ENCODE assay signal across 16 cellular contexts in the genomic region with DNA sequence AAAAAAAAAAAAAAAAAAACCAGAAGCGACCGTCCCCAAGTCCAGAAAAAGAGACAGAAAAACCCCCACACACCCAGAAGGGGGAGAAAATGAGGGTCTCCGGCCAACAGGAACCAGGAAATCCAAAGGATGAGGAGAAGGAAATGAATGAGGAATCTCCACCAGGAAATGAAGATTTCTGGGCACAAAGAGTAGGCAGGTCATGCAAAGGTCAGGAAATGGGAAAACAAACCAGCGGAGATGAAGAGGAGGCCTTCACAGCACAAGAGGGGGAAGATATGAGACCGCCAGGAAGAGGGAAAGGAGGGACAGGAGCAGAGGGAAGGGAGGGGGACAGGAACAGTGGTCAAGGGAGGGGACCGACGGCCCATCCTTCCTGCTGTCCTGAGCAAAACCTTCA. TPM values are rescaled to one million over a fixed set of nuclear protein-coding genes. Genes with fewer than 3 reads are reported as not detected.
DNase-seq lines count a peak whose midpoint lies in the region; ATAC-seq and TF ChIP-seq lines count a peak whose summit lies in the region.
"Had no signal": no experiment of that assay in that cellular context is flagged by ENCODE, and none has a peak within 500 bp of the region (broad histone marks: within the 10 kb centered on the region; RNA-seq: fewer than 3 reads in every experiment).

No MANE protein-coding gene starts in this region.

- H3K27ac ChIP-seq in heart left ventricle (peak overlapping the region in 11 of 12 donors; percentile 27 to 68 (median 54)), upper lobe of left lung (peak overlapping the region; percentile 27 to 79 (median 64))
- H3K27ac ChIP-seq: KMS-11, right lobe of liver had no signal

- H3K4me1 Mint-ChIP-seq in endothelial cell (ENCODE audit: unreplicated experiment) (peaks cover 59% of the 10 kb centered on the region), nephron (peaks cover 23% of the 10 kb centered on the region)

- TF ChIP-seq CTCF in heart left ventricle (IDR thresholded peaks at IDR 0.05) = no peak
- no peak for TF ChIP-seq CTCF in endothelial cell (IDR thresholded peaks at IDR 0.05; ENCODE audit: unreplicated experiment)
- TF ChIP-seq CTCF in nephron (IDR thresholded peaks at IDR 0.05; ENCODE audit: unreplicated experiment in 3 of 3) = no peak
- no peak for TF ChIP-seq CTCF in upper lobe of left lung (IDR thresholded peaks at IDR 0.05)

- peak overlapping the region; percentile 86 for H3K4me3 Mint-ChIP-seq in endothelial cell (ENCODE audit: unreplicated experiment)
- H3K4me3 Mint-ChIP-seq in nephron = peak overlapping the region; percentile 65 to 78 (median 72)

- no peak for TF ChIP-seq EP300 in upper lobe of left lung (IDR thresholded peaks at IDR 0.05)

- peak overlapping the region in 1 of 12 donors; percentile 14 for H3K4me3 ChIP-seq in heart left ventricle
- no peak overlapping the region for H3K4me3 ChIP-seq in upper lobe of left lung
- H3K4me3 ChIP-seq: right lobe of liver had no signal

- H3K9me3 ChIP-seq in heart left ventricle (no peaks in the 10 kb centered on the region), upper lobe of left lung (no peaks in the 10 kb centered on the region)
- H3K9me3 ChIP-seq: right lobe of liver had no signal

- intact Hi-C loops in heart left ventricle (cut with DNase I) = no loop called here
- intact Hi-C loops in left cardiac atrium (cut with DNase I) = no loop called here

- H3K27me3 Mint-ChIP-seq in endothelial cell (ENCODE audit: unreplicated experiment) (peaks cover 23% of the 10 kb centered on the region), nephron (ENCODE audit: low read depth) (peaks cover 3% of the 10 kb centered on the region)

- peaks cover 0 to 2% (median 0%) of the 10 kb centered on the region in 9 donors for H3K27me3 ChIP-seq in heart left ventricle
- no peaks in the 10 kb centered on the region for H3K27me3 ChIP-seq in upper lobe of left lung
- H3K27me3 ChIP-seq: right lobe of liver had no signal

- H3K36me3 Mint-ChIP-seq in endothelial cell (ENCODE audit: low read depth, unreplicated experiment) = peaks cover 54% of the 10 kb centered on the region
- peaks cover 76% of the 10 kb centered on the region for H3K36me3 Mint-ChIP-seq in nephron (ENCODE audit: low read depth)

- WGBS in heart left ventricle, 4 donors = 47 to 66% (median 57%) methylated on average over 7 of the region's 7 CpGs
- 44 to 54% methylated on average over 7 of the region's 7 CpGs for WGBS in upper lobe of left lung, 2 donors

- H3K9me3 Mint-ChIP-seq in endothelial cell (ENCODE audit: unreplicated experiment) = no peaks in the 10 kb centered on the region
- no peaks in the 10 kb centered on the region for H3K9me3 Mint-ChIP-seq in nephron

- TF ChIP-seq POLR2A in heart left ventricle (IDR thresholded peaks at IDR 0.05) = no peak
- no peak for TF ChIP-seq POLR2A in upper lobe of left lung (IDR thresholded peaks at IDR 0.05)

- H3K36me3 ChIP-seq in heart left ventricle (peaks cover 0 to 71% (median 51%) of the 10 kb centered on the region in 9 donors), upper lobe of left lung (peaks cover 0 to 54% (median 35%) of the 10 kb centered on the region in 4 donors)
- H3K36me3 ChIP-seq: right lobe of liver had no signal

- ATAC-seq in heart left ventricle (no peak), left cardiac atrium (no peak), upper lobe of left lung (ENCODE audit: low FRiP score in 2 of 2) (no peak), HG03442 (IDR thresholded peaks at IDR 0.05; ENCODE audit: unreplicated experiment) (no peak), GM21423 (IDR thresholded peaks at IDR 0.05; ENCODE audit: unreplicated experiment) (no peak)

- H3K4me1 ChIP-seq in heart left ventricle (peaks cover 0 to 29% (median 14%) of the 10 kb centered on the region in 12 donors), upper lobe of left lung (peaks cover 25 to 38% (median 28%) of the 10 kb centered on the region in 4 donors)
- H3K4me1 ChIP-seq: right lobe of liver had no signal

- DNase-seq in heart left ventricle (no peak), left cardiac atrium (no peak), endothelial cell (ENCODE audit: low spot score) (no peak), upper lobe of left lung (no peak), UCSD-AML1 (lab: John Stamatoyannopoulos, UW; ENCODE audit: unreplicated experiment) (no peak)
- DNase-seq: GF-D8; NCI-H524; stimulated activated naive CD4-positive, alpha-beta T cell treated with Interleukin-2 at 50 U/mL for 16 hours had no signal

- H3K27ac Mint-ChIP-seq in endothelial cell (ENCODE audit: unreplicated experiment) = peak overlapping the region; percentile 95
- peak overlapping the region; percentile 78 to 91 (median 89) for H3K27ac Mint-ChIP-seq in nephron

RNA-seq across cellular contexts. Expression of a gene that starts 5.8 kb away (rescaled TPM):
- total RNA-seq in heart left ventricle (10 to 100 TPM; 31.1 to 77.2 (median 54.3) TPM), left cardiac atrium (10 to 100 TPM; 43.8 to 45.0 TPM), endothelial cell (ENCODE audit: unreplicated experiment) (167 TPM), upper lobe of left lung (10 to 100 TPM; 13.6 to 38.0 (median 20.5) TPM)
- 10 to 100 TPM; 44.9 to 52.2 TPM for polyA plus RNA-seq in heart left ventricle

RNA-seq across cellular contexts. Expression of a gene that starts 7.3 kb away (rescaled TPM):
- total RNA-seq in heart left ventricle (under 1 TPM in 1 of 9 donors, not detected in 8; 0.51 TPM), left cardiac atrium (not detected), endothelial cell (ENCODE audit: unreplicated experiment) (2.2 TPM), upper lobe of left lung (under 1 TPM in 3 of 6 donors, not detected in 3; 0.40 to 0.69 (median 0.61) TPM)
- polyA plus RNA-seq in heart left ventricle = under 1 TPM in 1 of 2 donors, not detected in 1; 0.24 TPM
- total RNA-seq: dermis blood vessel endothelial cell, right lobe of liver had no signal

RNA-seq across cellular contexts. Expression of a gene that starts 21.2 kb away (rescaled TPM):
- total RNA-seq in heart left ventricle (10 to 100 TPM in 2 of 9 donors, 1 to 10 TPM in 7; 1.4 to 45.2 (median 4.2) TPM), left cardiac atrium (10 to 100 TPM in 1 of 2 donors, 1 to 10 TPM in 1; 7.1 to 10.6 TPM), endothelial cell (ENCODE audit: unreplicated experiment) (not detected), upper lobe of left lung (100 to 1,000 TPM in 4 of 6 donors, 10 to 100 TPM in 2; 63.5 to 156 (median 123) TPM)
- 1 to 10 TPM; 3.3 to 3.9 TPM for polyA plus RNA-seq in heart left ventricle
- total RNA-seq: A172, dermis blood vessel endothelial cell, myocyte had no signal

RNA-seq across cellular contexts. Expression of a gene that starts 31.4 kb away (rescaled TPM):
- total RNA-seq in heart left ventricle (1 to 10 TPM in 1 of 9 donors, under 1 TPM in 8; 0.27 to 1.3 (median 0.40) TPM), left cardiac atrium (1 to 10 TPM; 1.1 to 2.0 TPM), endothelial cell (ENCODE audit: unreplicated experiment) (4.0 TPM), upper lobe of left lung (1 to 10 TPM in 5 of 6 donors, under 1 TPM in 1; 0.44 to 4.2 (median 2.0) TPM)
- polyA plus RNA-seq in heart left ventricle = under 1 TPM; 0.33 to 0.53 TPM
- total RNA-seq: A172 had no signal

RNA-seq across cellular contexts. Expression of a gene that starts 31.7 kb away (rescaled TPM):
- total RNA-seq in heart left ventricle (not detected), left cardiac atrium (not detected), endothelial cell (ENCODE audit: unreplicated experiment) (0.26 TPM), upper lobe of left lung (1 to 10 TPM in 3 of 6 donors, under 1 TPM in 1, not detected in 2; 0.61 to 6.9 (median 1.6) TPM)
- not detected for polyA plus RNA-seq in heart left ventricle
- total RNA-seq: A172, dermis blood vessel endothelial cell, myocyte had no signal
